ENCODE assay signal across 19 cellular contexts in genomic region chr7:4209126-4209525, GRCh38.
"Had no signal": no experiment of that assay in that cellular context is flagged by ENCODE, and none has a peak within 500 bp of the region (broad histone marks: within the 10 kb centered on the region; RNA-seq: fewer than 3 reads in every experiment).

No MANE protein-coding gene starts in this region.

- H3K9me3 ChIP-seq: SJSA1 had no signal

- H3K27ac ChIP-seq: SJSA1, SK-N-MC had no signal

- H3K27me3 ChIP-seq: SJSA1 had no signal

- H3K4me1 ChIP-seq: SJSA1 had no signal

- DNase-seq: KBM-7, MV-4-11, NCI-H1048, NCI-H1105 treated with DMSO at 0.1 percent for 48 hours, NCI-H1417 treated with DMSO at 0.1 percent for 48 hours, NCI-H146, NCI-H1694 treated with DMSO at 0.1 percent for 48 hours, NCI-H1930, NCI-H2081, NCI-H2107, NCI-H2227 treated with DMSO at 0.1 percent for 48 hours, NCI-H524, NCI-H526 treated with DMSO at 0.1 percent for 48 hours, NCI-H774, Right ventricle myocardium superior, RPMI8226, SIG-M5 had no signal

- H3K4me3 ChIP-seq: SJSA1, SK-N-MC had no signal
